In the genomic region with DNA sequence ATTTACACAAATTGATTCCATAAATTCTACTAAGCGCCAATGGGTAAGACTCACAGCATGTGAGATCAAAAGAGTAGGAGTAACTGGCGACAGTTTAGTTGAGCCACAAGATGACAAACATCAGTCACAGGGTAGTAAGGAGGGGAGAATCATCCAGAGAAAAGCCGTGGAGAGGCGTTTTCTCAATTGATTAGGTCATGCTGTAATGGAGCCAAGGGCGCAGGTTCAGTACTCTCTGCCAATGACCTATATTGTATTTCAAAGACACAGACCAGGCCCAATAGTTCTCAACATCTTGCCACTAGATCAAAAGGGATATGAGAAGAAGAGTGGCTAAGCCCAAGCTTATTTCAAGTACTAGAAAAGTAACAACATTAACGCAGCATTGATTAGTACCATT, we compare ENCODE assay signal across 21 cellular contexts.
DNase-seq lines count a peak whose midpoint lies in the region; ATAC-seq, FAIRE-seq and TF ChIP-seq lines count a peak whose summit lies in the region.
"Had no signal": no experiment of that assay in that cellular context is flagged by ENCODE, and none has a peak within 500 bp of the region (broad histone marks: within the 10 kb centered on the region; RNA-seq: fewer than 3 reads in every experiment).

No MANE protein-coding gene starts in this region.

- ATAC-seq in activated T-cell treated with anti-CD3 and anti-CD28 coated beads, Interleukin-2, amount 50 U/mL, for 72 hours (replicated peaks in 1 of 2), result no peak
- ATAC-seq in Right ventricle myocardium inferior (no peak), HG03460 (IDR thresholded peaks at IDR 0.05; ENCODE audit: unreplicated experiment) (no peak)
- ATAC-seq: A549 had no signal

- peak; percentile 16 for FAIRE-seq in D721Med (lab: Jason Lieb, UNC)
- FAIRE-seq: A549, G401.6, GM12892, H1 had no signal

- H3K27me3 ChIP-seq in MG63, result no peaks in the 10 kb centered on the region

- intact Hi-C loops in Right ventricle myocardium inferior (cut with DNase I), result no loop called here

- H3K4me3 Mint-ChIP-seq in activated T-cell treated with anti-CD3 and anti-CD28 coated beads, Interleukin-2, amount 50 U/mL, for 72 hours, result no peak overlapping the region
- H3K4me3 Mint-ChIP-seq in activated naive CD4-positive, alpha-beta T cell treated with anti-CD3 and anti-CD28 coated beads, Interleukin-2, amount 10 ng/mL, durations not matched to agents 7 days and 5 days, result no peak overlapping the region
- H3K4me3 Mint-ChIP-seq: CD4-positive, alpha-beta memory T cell had no signal

- no peak overlapping the region for H3K27ac Mint-ChIP-seq in activated T-cell treated with anti-CD3 and anti-CD28 coated beads, Interleukin-2, amount 50 U/mL, for 72 hours
- no peak overlapping the region for H3K27ac Mint-ChIP-seq in activated naive CD4-positive, alpha-beta T cell treated with anti-CD3 and anti-CD28 coated beads, Interleukin-2, amount 10 ng/mL, durations not matched to agents 7 days and 5 days
- H3K27ac Mint-ChIP-seq: CD4-positive, alpha-beta memory T cell had no signal

- peaks cover 0 to 2% of the 10 kb centered on the region in 2 donors for H3K36me3 Mint-ChIP-seq in activated T-cell treated with anti-CD3 and anti-CD28 coated beads, Interleukin-2, amount 50 U/mL, for 72 hours (ENCODE audit: insufficient read depth in 2 of 2)
- H3K36me3 Mint-ChIP-seq in activated naive CD4-positive, alpha-beta T cell treated with anti-CD3 and anti-CD28 coated beads, Interleukin-2, amount 10 ng/mL, durations not matched to agents 7 days and 5 days, result no peaks in the 10 kb centered on the region

- no peaks in the 10 kb centered on the region for H3K9me3 ChIP-seq in MG63
- H3K9me3 ChIP-seq: A549 had no signal

- H3K36me3 ChIP-seq in MG63, result no peaks in the 10 kb centered on the region

- DNase-seq in D721Med (ENCODE audit: insufficient read length, low spot score) (no peak), MG63 (peak; percentile 10), fibroblast of mammary gland (ENCODE audit: low read depth) (peak; percentile 53), Right ventricle myocardium inferior (ENCODE audit: missing footprints) (no peak)
- DNase-seq in activated T-cell treated with anti-CD3 and anti-CD28 coated beads, Interleukin-2, amount 50 U/mL, for 72 hours, result no peak
- DNase-seq in activated naive CD4-positive, alpha-beta T cell treated with anti-CD3 and anti-CD28 coated beads, Interleukin-2, amount 10 ng/mL, durations not matched to agents 7 days and 5 days, result no peak
- DNase-seq: 8988T; ACHN; C1 segment of cervical spinal cord; Calu3; CD4-positive, alpha-beta memory T cell; COR-L47; DMS153; DND-41; H7; HCEC 1CT had no signal

- H3K27me3 Mint-ChIP-seq in activated T-cell treated with anti-CD3 and anti-CD28 coated beads, Interleukin-2, amount 50 U/mL, for 72 hours (ENCODE audit: low read depth), result no peaks in the 10 kb centered on the region
- no peaks in the 10 kb centered on the region for H3K27me3 Mint-ChIP-seq in activated naive CD4-positive, alpha-beta T cell treated with anti-CD3 and anti-CD28 coated beads, Interleukin-2, amount 10 ng/mL, durations not matched to agents 7 days and 5 days
- H3K27me3 Mint-ChIP-seq: CD4-positive, alpha-beta memory T cell had no signal

- CTCF ChIA-PET in activated naive CD4-positive, alpha-beta T cell treated with anti-CD3 and anti-CD28 coated beads, Interleukin-2, amount 10 ng/mL, durations not matched to agents 7 days and 5 days (lab: Charles Lee), result no interaction called here

- H3K4me1 Mint-ChIP-seq in activated T-cell treated with anti-CD3 and anti-CD28 coated beads, Interleukin-2, amount 50 U/mL, for 72 hours (ENCODE audit: low read depth), result no peaks in the 10 kb centered on the region
- no peaks in the 10 kb centered on the region for H3K4me1 Mint-ChIP-seq in activated naive CD4-positive, alpha-beta T cell treated with anti-CD3 and anti-CD28 coated beads, Interleukin-2, amount 10 ng/mL, durations not matched to agents 7 days and 5 days
- H3K4me1 Mint-ChIP-seq: CD4-positive, alpha-beta memory T cell had no signal

- TF ChIP-seq CTCF in D721Med (IDR thresholded peaks at IDR 0.05; ENCODE audit: insufficient read depth, missing control alignments) (no peak), fibroblast of mammary gland (conservative IDR thresholded peaks at IDR 0.05; ENCODE audit: control insufficient read depth, insufficient read depth, low read depth, low read length) (no peak)

- no peaks in the 10 kb centered on the region for H3K9me3 Mint-ChIP-seq in activated T-cell treated with anti-CD3 and anti-CD28 coated beads, Interleukin-2, amount 50 U/mL, for 72 hours
- H3K9me3 Mint-ChIP-seq in activated naive CD4-positive, alpha-beta T cell treated with anti-CD3 and anti-CD28 coated beads, Interleukin-2, amount 10 ng/mL, durations not matched to agents 7 days and 5 days, result no peaks in the 10 kb centered on the region

- H3K4me3 ChIP-seq in MG63 (no peak overlapping the region), fibroblast of mammary gland (ENCODE audit: control insufficient read depth, low read depth, low read length) (no peak overlapping the region)
- H3K4me3 ChIP-seq: A549 had no signal

Comparison
In these comparisons a context has a peak if more than half of its experiments do, and no peak if none do; other contexts are left out.
1. DNase-seq: peak in MG63 (single experiment) and fibroblast of mammary gland (single experiment); none in D721Med (single experiment), activated T-cell treated with anti-CD3 and anti-CD28 coated beads, Interleukin-2, amount 50 U/mL, for 72 hours (0 of 2), activated naive CD4-positive, alpha-beta T cell treated with anti-CD3 and anti-CD28 coated beads, Interleukin-2, amount 10 ng/mL, durations not matched to agents 7 days and 5 days (single experiment) and Right ventricle myocardium inferior (single experiment).